28 cellular contexts compared by ENCODE assay signal in the genomic region with DNA sequence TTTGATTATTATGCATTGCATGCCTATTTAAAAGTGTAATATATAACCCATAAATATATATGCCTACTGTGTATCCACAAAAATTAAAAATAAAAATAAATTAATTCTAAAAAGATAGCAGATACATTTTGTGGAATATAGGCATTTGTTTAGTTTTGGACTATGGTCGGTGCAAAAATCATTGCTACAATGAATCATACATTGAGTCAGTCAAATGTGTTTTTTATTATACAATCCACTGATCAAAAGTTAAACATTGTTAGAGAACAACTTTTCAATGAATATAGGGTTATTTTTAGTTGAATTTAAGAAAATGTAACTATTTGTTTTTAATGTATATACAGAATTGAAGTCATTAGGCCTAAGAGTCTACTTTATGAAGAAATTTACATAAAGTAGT.
"Had no signal": no experiment of that assay in that cellular context is flagged by ENCODE, and none has a peak within 500 bp of the region (broad histone marks: within the 10 kb centered on the region; RNA-seq: fewer than 3 reads in every experiment).

No MANE protein-coding gene starts in this region.

- H2AFZ ChIP-seq: neural progenitor cell, parathyroid adenoma had no signal

- H3K27me3 ChIP-seq: neural progenitor cell, ovary, right lobe of liver, sigmoid colon, stomach, thyroid gland, tibial nerve, upper lobe of left lung, vagina had no signal

- H3K4me2 ChIP-seq: neural progenitor cell had no signal

- H3K27ac Mint-ChIP-seq: nephron; neural progenitor cell; progenitor cell of endocrine pancreas; stimulated activated effector memory CD8-positive, alpha-beta T cell treated with anti-CD3 and anti-CD28 coated beads, Interleukin-12 subunit alpha, Interleukin-12 subunit beta, amount 100 ng/mL, for 72 hours; stimulated activated naive B cell treated with anti-CD40 and anti-IgM and Interleukin-4, amounts not matched to agents 10 μg/mL and 1 μg/mL and 100 μg/mL, for 72 hours; stimulated activated naive CD8-positive, alpha-beta T cell treated with anti-CD3 and anti-CD28 coated beads, Interleukin-15, Interleukin-2, amounts not matched to agents 100 ng/mL and 50 ng/mL, for 24 hours had no signal

- H3K27me3 Mint-ChIP-seq: progenitor cell of endocrine pancreas; stimulated activated naive B cell treated with anti-CD40 and anti-IgM and Interleukin-4, amounts not matched to agents 10 μg/mL and 1 μg/mL and 100 μg/mL, for 72 hours; stimulated activated naive CD8-positive, alpha-beta T cell treated with anti-CD3 and anti-CD28 coated beads, Interleukin-15, Interleukin-2, amounts not matched to agents 100 ng/mL and 50 ng/mL, for 24 hours had no signal

- H3K4me1 ChIP-seq: neural progenitor cell, parathyroid adenoma, psoas muscle, right lobe of liver, sigmoid colon, stomach, thyroid gland, tibial nerve, upper lobe of left lung, vagina had no signal

- DNase-seq: occipital lobe; ovary; posterior cingulate gyrus; psoas muscle; right cardiac atrium; right lobe of liver; sigmoid colon; small intestine; stimulated activated CD4-positive, alpha-beta T cell treated with anti-CD3 and anti-CD28 coated beads, Interleukin-15, amount 100 ng/mL, for 24 hours; stimulated activated CD4-positive, alpha-beta T cell treated with anti-CD3 and anti-CD28 coated beads, Interleukin-2, amount 100 ng/mL, for 24 hours; stimulated activated CD4-positive, alpha-beta T cell treated with anti-CD3 and anti-CD28 coated beads, Interleukin-2, amount 100 ng/mL, for 48 hours; stimulated activated CD4-positive, alpha-beta T cell treated with anti-CD3 and anti-CD28 coated beads, Interleukin-4, amount 100 ng/mL, for 24 hours; stimulated activated naive B cell treated with anti-CD40 and anti-IgM and Interleukin-4, amounts not matched to agents 10 μg/mL and 1 μg/mL and 100 μg/mL, for 72 hours; stimulated activated naive CD4-positive, alpha-beta T cell treated with Interleukin-2 at 50 U/mL for 16 hours; stomach; thyroid gland; trophoblast cell; upper lobe of left lung had no signal

- H3K36me3 ChIP-seq: neural progenitor cell, ovary, right lobe of liver, sigmoid colon, stomach, thoracic aorta, thyroid gland, tibial nerve, upper lobe of left lung, vagina had no signal

- H3K36me3 Mint-ChIP-seq: stimulated activated effector memory CD8-positive, alpha-beta T cell treated with anti-CD3 and anti-CD28 coated beads, Interleukin-12 subunit alpha, Interleukin-12 subunit beta, amount 100 ng/mL, for 72 hours; stimulated activated naive B cell treated with anti-CD40 and anti-IgM and Interleukin-4, amounts not matched to agents 10 μg/mL and 1 μg/mL and 100 μg/mL, for 72 hours had no signal

- H3K4me1 Mint-ChIP-seq: nephron; neural progenitor cell; stimulated activated effector memory CD8-positive, alpha-beta T cell treated with anti-CD3 and anti-CD28 coated beads, Interleukin-12 subunit alpha, Interleukin-12 subunit beta, amount 100 ng/mL, for 72 hours; stimulated activated naive B cell treated with anti-CD40 and anti-IgM and Interleukin-4, amounts not matched to agents 10 μg/mL and 1 μg/mL and 100 μg/mL, for 72 hours had no signal

- FAIRE-seq: small intestine, urothelium cell line had no signal

- H3K79me2 ChIP-seq: parathyroid adenoma had no signal

- ATAC-seq: psoas muscle; right cardiac atrium; right lobe of liver; stimulated activated effector memory CD8-positive, alpha-beta T cell treated with anti-CD3 and anti-CD28 coated beads, Interleukin-12 subunit alpha, Interleukin-12 subunit beta, amount 100 ng/mL, for 72 hours; stimulated activated naive B cell treated with anti-CD40 and anti-IgM and Interleukin-4, amounts not matched to agents 10 μg/mL and 1 μg/mL and 100 μg/mL, for 72 hours had no signal

- H3K9ac ChIP-seq: neural progenitor cell, parathyroid adenoma had no signal

- H3K9me3 ChIP-seq: ovary, psoas muscle, right lobe of liver, stomach, thoracic aorta, thyroid gland, tibial nerve, upper lobe of left lung, vagina had no signal

- H3K4me3 ChIP-seq: neural progenitor cell, ovary, psoas muscle, right lobe of liver, sigmoid colon, stomach, thoracic aorta, thyroid gland, tibial nerve, upper lobe of left lung, vagina had no signal

- H3K9me3 Mint-ChIP-seq: neural progenitor cell; stimulated activated naive CD8-positive, alpha-beta T cell treated with anti-CD3 and anti-CD28 coated beads, Interleukin-15, Interleukin-2, amounts not matched to agents 100 ng/mL and 50 ng/mL, for 24 hours had no signal

- H3K27ac ChIP-seq: neural progenitor cell, ovary, parathyroid adenoma, psoas muscle, right lobe of liver, sigmoid colon, stomach, thoracic aorta, thyroid gland, tibial nerve, upper lobe of left lung, vagina had no signal

- H3K4me3 Mint-ChIP-seq: nephron; neural progenitor cell; stimulated activated effector memory CD8-positive, alpha-beta T cell treated with anti-CD3 and anti-CD28 coated beads, Interleukin-12 subunit alpha, Interleukin-12 subunit beta, amount 100 ng/mL, for 72 hours; stimulated activated naive B cell treated with anti-CD40 and anti-IgM and Interleukin-4, amounts not matched to agents 10 μg/mL and 1 μg/mL and 100 μg/mL, for 72 hours; stimulated activated naive CD8-positive, alpha-beta T cell treated with anti-CD3 and anti-CD28 coated beads, Interleukin-15, Interleukin-2, amounts not matched to agents 100 ng/mL and 50 ng/mL, for 24 hours had no signal
